In the genomic region with DNA sequence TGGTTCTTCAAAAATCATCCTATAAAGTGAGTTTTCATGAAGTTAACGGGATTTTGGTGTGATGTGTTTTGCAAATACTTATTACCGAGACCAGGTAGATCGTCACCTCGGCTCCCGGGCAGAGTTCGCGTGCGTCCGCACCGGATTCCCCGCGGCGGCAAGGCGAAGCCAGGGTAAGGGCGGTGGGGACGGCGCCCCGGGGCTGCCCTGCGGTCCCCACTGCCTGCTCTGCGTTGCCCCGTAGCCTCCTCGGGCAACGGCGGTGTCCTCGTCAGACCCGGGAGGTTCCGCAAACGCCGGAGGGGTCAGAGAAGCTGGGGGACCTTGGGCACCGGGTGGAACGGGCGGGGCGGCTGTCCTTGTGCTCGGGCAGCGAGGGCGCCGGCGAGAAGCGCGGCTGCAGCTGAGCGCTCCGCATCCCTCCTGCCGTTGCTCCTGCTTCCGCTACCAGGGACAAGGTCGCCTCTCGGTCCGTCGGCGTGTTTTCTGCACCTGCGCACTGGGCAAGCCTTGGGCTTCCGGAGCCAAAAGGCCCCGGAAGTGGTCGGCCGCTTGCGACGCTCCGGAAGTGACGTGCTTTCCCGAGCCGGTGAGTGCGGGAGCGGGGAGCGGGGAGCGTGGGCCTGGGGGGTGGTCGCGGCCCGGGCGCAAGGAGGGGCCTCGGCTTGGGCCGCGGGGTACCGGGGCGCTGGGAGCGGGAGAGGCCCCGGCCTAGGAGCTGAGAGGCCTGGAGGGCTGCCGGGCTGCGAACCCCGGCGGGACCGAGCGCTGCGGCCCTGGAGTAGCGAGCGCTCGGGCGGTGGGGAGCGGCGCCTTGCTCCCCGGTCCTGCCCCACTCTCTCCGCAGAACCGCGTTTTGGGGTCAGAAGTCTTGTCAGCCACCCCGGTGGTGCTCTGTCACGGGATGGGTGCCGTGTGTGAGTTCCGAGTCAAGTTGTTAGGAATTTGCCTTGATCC, we compare ENCODE assay signal across 8 cellular contexts. TPM values are rescaled to one million over a fixed set of nuclear protein-coding genes. Genes with fewer than 3 reads are reported as not detected.
A peak's percentile ranks its signal among the peaks of the same experiment; 100 is the strongest.
DNase-seq lines count a peak whose midpoint lies in the region; ATAC-seq and TF ChIP-seq lines count a peak whose summit lies in the region.

A gene with protein sequence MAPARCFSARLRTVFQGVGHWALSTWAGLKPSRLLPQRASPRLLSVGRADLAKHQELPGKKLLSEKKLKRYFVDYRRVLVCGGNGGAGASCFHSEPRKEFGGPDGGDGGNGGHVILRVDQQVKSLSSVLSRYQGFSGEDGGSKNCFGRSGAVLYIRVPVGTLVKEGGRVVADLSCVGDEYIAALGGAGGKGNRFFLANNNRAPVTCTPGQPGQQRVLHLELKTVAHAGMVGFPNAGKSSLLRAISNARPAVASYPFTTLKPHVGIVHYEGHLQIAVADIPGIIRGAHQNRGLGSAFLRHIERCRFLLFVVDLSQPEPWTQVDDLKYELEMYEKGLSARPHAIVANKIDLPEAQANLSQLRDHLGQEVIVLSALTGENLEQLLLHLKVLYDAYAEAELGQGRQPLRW (plus strand): TSS at position 560 of the 957 bp plus-strand sequence. CDS start 10,393 bp downstream, outside the sequence.

- H3K9me3 ChIP-seq in mucosa of descending colon = no peaks in the 10 kb centered on the region

- TF ChIP-seq EP300 in Ishikawa (IDR thresholded peaks at IDR 0.05; ENCODE audit: borderline replicate concordance) = no peak; the same call in 1 of the 2 replicates

- intact Hi-C loops in mucosa of descending colon (cut with DNase I, micrococcal nuclease) = no loop called here

- TF ChIP-seq CTCF in mucosa of descending colon (IDR thresholded peaks at IDR 0.05) = no peak

- peak within 1 kb of the TSS; percentile 77 for H3K4me3 ChIP-seq in mucosa of descending colon

- peak; percentile 93 for ATAC-seq in GM21619 (IDR thresholded peaks at IDR 0.05; ENCODE audit: unreplicated experiment)
- peak; percentile 99 for ATAC-seq in mucosa of descending colon

- no peak for TF ChIP-seq RAD21 in Ishikawa (IDR thresholded peaks at IDR 0.05; ENCODE audit: low read depth)

- peak; percentile 91 for DNase-seq in DMS114 treated with DMSO at 0.1 percent for 48 hours (lab: John Stamatoyannopoulos, UW; ENCODE audit: unreplicated experiment)
- DNase-seq in OCI-M2 (lab: John Stamatoyannopoulos, UW; ENCODE audit: unreplicated experiment) = peak; percentile 66
- DNase-seq in activated T-cell treated with anti-CD3 and anti-CD28 coated beads for 4 hours = peak; percentile 89
- peak; percentile 68 for DNase-seq in epithelial cell of prostate (ENCODE audit: low read depth, low spot score)
- DNase-seq in mucosa of descending colon = peak; percentile 95 to 98 (median 97)
- peak; percentile 87 for DNase-seq in stimulated activated CD8-positive, alpha-beta memory T cell treated with anti-CD3 and anti-CD28 coated beads, Interleukin-4, amount 100 ng/mL, for 1 hour (ENCODE audit: low read depth in 2 of 2, low spot score in 1 of 2)

- H3K36me3 ChIP-seq in mucosa of descending colon (ENCODE audit: low read depth) = no peaks in the 10 kb centered on the region

- peaks cover 20% of the 10 kb centered on the region for H3K4me1 ChIP-seq in mucosa of descending colon (ENCODE audit: low read depth)

- peak within 1 kb of the TSS; percentile 78 for H3K27ac ChIP-seq in epithelial cell of prostate

TF ChIP-seq in Ishikawa, 13 proteins besides CTCF, POLR2A, EP300 and RAD21:
- TF ChIP-seq CREB1 (IDR thresholded peaks at IDR 0.05; ENCODE audit: low read depth) (peak; percentile 92), FOXM1 (IDR thresholded peaks at IDR 0.05; ENCODE audit: borderline replicate concordance, low read depth) (no peak), TCF12 (IDR thresholded peaks at IDR 0.05; ENCODE audit: low read depth) (peak; percentile 48; the same call in 1 of the 2 replicates), ZBTB7A (IDR thresholded peaks at IDR 0.05; ENCODE audit: low read depth) (no peak; the same call in 1 of the 2 replicates), CEBPB (IDR thresholded peaks at IDR 0.05) (no peak), YY1 (IDR thresholded peaks at IDR 0.05; ENCODE audit: low read depth) (peak; percentile 58; the same call in 1 of the 2 replicates), TAF1 (IDR thresholded peaks at IDR 0.05; ENCODE audit: low read depth) (peak; percentile 81), TEAD4 (IDR thresholded peaks at IDR 0.05) (peak; percentile 38; the same call in 1 of the 2 replicates)
- TF ChIP-seq, protein P1, sequence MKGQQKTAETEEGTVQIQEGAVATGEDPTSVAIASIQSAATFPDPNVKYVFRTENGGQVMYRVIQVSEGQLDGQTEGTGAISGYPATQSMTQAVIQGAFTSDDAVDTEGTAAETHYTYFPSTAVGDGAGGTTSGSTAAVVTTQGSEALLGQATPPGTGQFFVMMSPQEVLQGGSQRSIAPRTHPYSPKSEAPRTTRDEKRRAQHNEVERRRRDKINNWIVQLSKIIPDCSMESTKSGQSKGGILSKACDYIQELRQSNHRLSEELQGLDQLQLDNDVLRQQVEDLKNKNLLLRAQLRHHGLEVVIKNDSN (IDR thresholded peaks at IDR 0.05) = no peak
- TF ChIP-seq, protein P2, sequence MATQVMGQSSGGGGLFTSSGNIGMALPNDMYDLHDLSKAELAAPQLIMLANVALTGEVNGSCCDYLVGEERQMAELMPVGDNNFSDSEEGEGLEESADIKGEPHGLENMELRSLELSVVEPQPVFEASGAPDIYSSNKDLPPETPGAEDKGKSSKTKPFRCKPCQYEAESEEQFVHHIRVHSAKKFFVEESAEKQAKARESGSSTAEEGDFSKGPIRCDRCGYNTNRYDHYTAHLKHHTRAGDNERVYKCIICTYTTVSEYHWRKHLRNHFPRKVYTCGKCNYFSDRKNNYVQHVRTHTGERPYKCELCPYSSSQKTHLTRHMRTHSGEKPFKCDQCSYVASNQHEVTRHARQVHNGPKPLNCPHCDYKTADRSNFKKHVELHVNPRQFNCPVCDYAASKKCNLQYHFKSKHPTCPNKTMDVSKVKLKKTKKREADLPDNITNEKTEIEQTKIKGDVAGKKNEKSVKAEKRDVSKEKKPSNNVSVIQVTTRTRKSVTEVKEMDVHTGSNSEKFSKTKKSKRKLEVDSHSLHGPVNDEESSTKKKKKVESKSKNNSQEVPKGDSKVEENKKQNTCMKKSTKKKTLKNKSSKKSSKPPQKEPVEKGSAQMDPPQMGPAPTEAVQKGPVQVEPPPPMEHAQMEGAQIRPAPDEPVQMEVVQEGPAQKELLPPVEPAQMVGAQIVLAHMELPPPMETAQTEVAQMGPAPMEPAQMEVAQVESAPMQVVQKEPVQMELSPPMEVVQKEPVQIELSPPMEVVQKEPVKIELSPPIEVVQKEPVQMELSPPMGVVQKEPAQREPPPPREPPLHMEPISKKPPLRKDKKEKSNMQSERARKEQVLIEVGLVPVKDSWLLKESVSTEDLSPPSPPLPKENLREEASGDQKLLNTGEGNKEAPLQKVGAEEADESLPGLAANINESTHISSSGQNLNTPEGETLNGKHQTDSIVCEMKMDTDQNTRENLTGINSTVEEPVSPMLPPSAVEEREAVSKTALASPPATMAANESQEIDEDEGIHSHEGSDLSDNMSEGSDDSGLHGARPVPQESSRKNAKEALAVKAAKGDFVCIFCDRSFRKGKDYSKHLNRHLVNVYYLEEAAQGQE (IDR thresholded peaks at IDR 0.05; ENCODE audit: low read depth) = 0 out of 2 replicates have a peak, but pooled peaks have one; percentile 33
- TF ChIP-seq, protein P3, sequence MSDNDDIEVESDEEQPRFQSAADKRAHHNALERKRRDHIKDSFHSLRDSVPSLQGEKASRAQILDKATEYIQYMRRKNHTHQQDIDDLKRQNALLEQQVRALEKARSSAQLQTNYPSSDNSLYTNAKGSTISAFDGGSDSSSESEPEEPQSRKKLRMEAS (IDR thresholded peaks at IDR 0.05) = peak; percentile 71
TF ChIP-seq in Ishikawa: peak in this region for 7.

RNA-seq across cellular contexts. Expression of the gene that starts here (rescaled TPM):
- total RNA-seq in mucosa of descending colon = 10 to 100 TPM; 28.8 to 34.9 (median 32.6) TPM

Comparison
In these comparisons a context has a peak if more than half of its experiments do, and no peak if none do; other contexts are left out.
1. Peak in every context shown above with its lines: DNase-seq, ATAC-seq, H3K4me3 ChIP-seq and H3K27ac ChIP-seq.